Comparison of ENCODE assay signal across 1 cellular context in the genomic region with DNA sequence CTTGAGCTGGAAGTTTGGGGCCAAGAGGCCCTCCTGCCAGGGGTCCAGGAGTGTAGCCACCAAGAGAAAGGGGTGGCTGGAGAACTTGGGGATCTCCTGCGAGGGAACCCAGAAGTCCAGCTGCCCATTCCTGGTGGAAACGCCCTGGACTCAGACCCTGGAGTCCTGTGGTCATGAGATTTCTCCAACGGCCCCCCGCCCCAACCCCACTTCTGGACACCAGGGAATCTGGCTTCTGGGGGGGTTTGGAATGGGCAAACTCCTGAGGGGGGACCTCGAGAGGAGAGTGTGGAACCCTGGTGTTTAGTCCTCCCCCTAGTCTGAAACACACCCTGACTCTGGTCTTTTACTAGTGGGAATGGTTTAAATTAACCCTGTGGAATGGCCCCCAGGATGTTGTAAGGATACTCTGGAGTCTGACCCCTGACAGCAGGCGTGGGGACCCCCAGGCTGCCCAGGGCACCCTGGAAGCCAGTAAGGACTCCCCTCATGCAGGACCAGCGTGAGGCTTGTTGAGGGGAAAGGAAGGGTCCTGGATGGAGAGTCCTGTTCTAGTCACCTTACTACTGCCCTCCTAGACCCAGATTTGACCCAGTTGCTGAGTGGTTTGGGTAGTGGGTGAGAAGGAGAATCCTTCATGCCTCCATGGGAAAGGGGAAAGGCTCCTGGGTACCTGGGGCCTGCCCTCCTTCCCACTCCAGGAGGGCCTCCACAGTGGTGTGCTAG.
TF ChIP-seq lines count a peak whose summit lies in the region.

No MANE protein-coding gene starts in this region.

TF ChIP-seq in HEK293T, 16 proteins besides CTCF, POLR2A, EP300 and RAD21 (continued from another document):
- TF ChIP-seq ARNT (IDR thresholded peaks at IDR 0.05) = no peak
